Comparison of ENCODE assay signal across 10 cellular contexts in genomic region chrX:19855700-19856381, GRCh38. TPM values are rescaled to one million over a fixed set of nuclear protein-coding genes. Genes with fewer than 3 reads are reported as not detected.
DNase-seq lines count a peak whose midpoint lies in the region; ATAC-seq and TF ChIP-seq lines count a peak whose summit lies in the region.
"Had no signal": no experiment of that assay in that cellular context is flagged by ENCODE, and none has a peak within 500 bp of the region (broad histone marks: within the 10 kb centered on the region; RNA-seq: fewer than 3 reads in every experiment).

No MANE protein-coding gene starts in this region.

- no peak overlapping the region for H3K9ac ChIP-seq in GM23248

- H3K4me2 ChIP-seq in GM23248 (ENCODE audit: unreplicated experiment) = peak overlapping the region; percentile 57

- H3K79me2 ChIP-seq in GM23248 (ENCODE audit: insufficient read depth) = peaks cover 29% of the 10 kb centered on the region

- H3K27ac ChIP-seq in GM23248 (peak overlapping the region; percentile 18; the same call in 1 of the 2 replicates), esophagus squamous epithelium (no peak overlapping the region)
- H3K27ac ChIP-seq: uterus had no signal

- peaks cover 9% of the 10 kb centered on the region for H3K36me3 Mint-ChIP-seq in memory B cell

- no peaks in the 10 kb centered on the region for H3K9me2 ChIP-seq in GM23248 (ENCODE audit: insufficient read depth)

- no peak for TF ChIP-seq CTCF in esophagus squamous epithelium (IDR thresholded peaks at IDR 0.05)

- no peaks in the 10 kb centered on the region for H3K36me3 ChIP-seq in GM23248 (ENCODE audit: low read depth)
- H3K36me3 ChIP-seq in esophagus squamous epithelium = no peaks in the 10 kb centered on the region
- H3K36me3 ChIP-seq: uterus had no signal

- H3K27me3 ChIP-seq in GM23248 (replicated peaks; ENCODE audit: insufficient read depth) = no peaks in the 10 kb centered on the region
- no peaks in the 10 kb centered on the region for H3K27me3 ChIP-seq in esophagus squamous epithelium
- H3K27me3 ChIP-seq: uterus had no signal

- H3K4me3 Mint-ChIP-seq in memory B cell = no peak overlapping the region

- in situ Hi-C loops in GM23248 (cut with MboI) = no loop called here

- peak; percentile 57 for DNase-seq in GM23248
- DNase-seq in RPMI7951 (ENCODE audit: low read depth) = peak; percentile 19
- no peak for DNase-seq in memory B cell (ENCODE audit: low spot score in 2 of 2)
- DNase-seq in GM19240 (ENCODE audit: insufficient read length, low spot score) = no peak
- no peak for DNase-seq in NCI-H526 treated with DMSO at 0.1 percent for 48 hours (lab: John Stamatoyannopoulos, UW)
- no peak for DNase-seq in esophagus squamous epithelium (lab: John Stamatoyannopoulos, UW)
- DNase-seq: uterus had no signal

- H3K9me3 Mint-ChIP-seq in memory B cell = no peaks in the 10 kb centered on the region

- TF ChIP-seq POLR2A in esophagus squamous epithelium (IDR thresholded peaks at IDR 0.05) = no peak

- H3K9me3 ChIP-seq in GM23248 (ENCODE audit: low read depth) (no peaks in the 10 kb centered on the region), esophagus squamous epithelium (no peaks in the 10 kb centered on the region)
- H3K9me3 ChIP-seq: uterus had no signal

- H3K4me1 ChIP-seq in GM23248 (ENCODE audit: insufficient read depth) (peaks cover 13% of the 10 kb centered on the region), esophagus squamous epithelium (peaks cover 0 to 11% (median 0%) of the 10 kb centered on the region in 3 donors)
- H3K4me1 ChIP-seq: uterus had no signal

- peaks cover 25% of the 10 kb centered on the region for H3K4me1 Mint-ChIP-seq in memory B cell

- H3F3A ChIP-seq in GM23248 (ENCODE audit: insufficient read depth) = no peaks in the 10 kb centered on the region

- no peaks in the 10 kb centered on the region for H4K20me1 ChIP-seq in GM23248 (ENCODE audit: insufficient read depth)

- ATAC-seq in GM18508 (IDR thresholded peaks at IDR 0.05; ENCODE audit: insufficient read depth, unreplicated experiment) = peak; percentile 23
- no peak for ATAC-seq in memory B cell (ENCODE audit: low read depth)
- ATAC-seq in GM19328 (IDR thresholded peaks at IDR 0.05; ENCODE audit: unreplicated experiment) = no peak
- ATAC-seq: left lobe of liver had no signal

- H3K27me3 Mint-ChIP-seq in memory B cell = no peaks in the 10 kb centered on the region

- WGBS in GM23248 (ENCODE audit: low coverage in 1 of 2, low lambda C conversion rate in 2 of 2, missing lambda C conversion rate in 2 of 2), 2 experiments = 9 to 10% methylated on average over 4 of the region's 4 CpGs
- 25 to 55% methylated on average over 3 to 4 of the region's 4 CpGs for WGBS in esophagus squamous epithelium, 2 donors

- H2AFZ ChIP-seq in GM23248 = no peak overlapping the region

- H3K4me3 ChIP-seq in GM23248 (no peak overlapping the region), esophagus squamous epithelium (no peak overlapping the region)
- H3K4me3 ChIP-seq: uterus had no signal

- peak overlapping the region; percentile 82 for H3K27ac Mint-ChIP-seq in memory B cell

- intact Hi-C loops in esophagus squamous epithelium (cut with DNase I) = no loop called here

RNA-seq across cellular contexts. Expression of gene SH3KBP1, which starts 31.6 kb away (rescaled TPM):
- total RNA-seq in GM23248 (2014; rRNA removed; shearing (Covaris generic)) = 32.2 and 39.0 TPM in 2 replicates
- 85.9 and 87.9 TPM in 2 replicates for polyA plus RNA-seq in GM23248 (2016; fragmentation: Nextera tagmentation; extraction: Ambion mirVana)
- total RNA-seq in RPMI7951 (2014; rRNA removed; shearing (Covaris generic)) = 55.0 and 67.8 TPM in 2 replicates
- 1 to 10 TPM; 2.3 to 9.5 (median 7.5) TPM for total RNA-seq in esophagus squamous epithelium

Comparison
In these comparisons a context has a peak if more than half of its experiments do, and no peak if none do; other contexts are left out.
1. DNase-seq: peak in GM23248 (single experiment) and RPMI7951 (single experiment); none in memory B cell (0 of 2), GM19240 (single experiment), NCI-H526 treated with DMSO at 0.1 percent for 48 hours (single experiment) and esophagus squamous epithelium (single experiment).